19 cellular contexts compared by ENCODE assay signal in the genomic region with DNA sequence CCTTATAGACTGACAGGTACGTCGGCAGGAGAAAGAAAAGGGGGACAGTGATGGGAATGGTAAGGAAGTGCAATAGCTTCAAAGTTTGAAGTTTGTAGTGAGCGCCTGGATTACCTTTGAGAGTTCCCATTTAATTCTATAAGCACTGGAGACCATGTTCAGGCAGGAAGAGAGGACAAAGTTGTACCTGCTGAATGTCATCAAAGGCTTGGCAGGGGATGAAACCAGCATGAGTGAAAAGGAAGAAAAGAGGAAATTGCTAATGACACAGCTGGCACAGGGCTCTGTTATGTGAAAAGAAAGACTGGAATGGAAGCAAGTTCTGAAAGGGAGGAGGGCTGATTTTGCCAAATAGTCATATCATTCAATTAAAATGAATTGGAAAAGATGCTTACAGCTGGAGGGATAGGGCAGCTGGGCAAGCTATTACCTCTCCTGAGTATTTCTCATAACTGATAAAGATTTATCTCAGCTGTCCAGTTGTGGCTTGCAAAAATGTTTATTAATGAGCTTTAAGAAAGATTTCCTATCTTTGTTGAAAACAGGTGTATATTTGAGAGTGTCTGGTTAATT.
DNase-seq lines count a peak whose midpoint lies in the region; FAIRE-seq and TF ChIP-seq lines count a peak whose summit lies in the region.
"Had no signal": no experiment of that assay in that cellular context is flagged by ENCODE, and none has a peak within 500 bp of the region (broad histone marks: within the 10 kb centered on the region; RNA-seq: fewer than 3 reads in every experiment).

No MANE protein-coding gene starts in this region.

- no peak for FAIRE-seq in astrocyte (lab: Jason Lieb, UNC)
- FAIRE-seq: A549, GM12892 had no signal

- H3K36me3 Mint-ChIP-seq in astrocyte (ENCODE audit: low read depth, unreplicated experiment): no peaks in the 10 kb centered on the region
- H3K36me3 Mint-ChIP-seq: IgD-negative memory B cell had no signal

- no peak for TF ChIP-seq CTCF in AG10803 (conservative IDR thresholded peaks at IDR 0.05; ENCODE audit: low read length)
- TF ChIP-seq CTCF in astrocyte (IDR thresholded peaks at IDR 0.05; ENCODE audit: insufficient read depth, low read depth, low read length): no peak

- H3K9me3 ChIP-seq in HUES48 (ENCODE audit: control insufficient read depth, insufficient read depth, low read length) (no peaks in the 10 kb centered on the region), astrocyte (ENCODE audit: insufficient read depth, low read depth, low read length) (no peaks in the 10 kb centered on the region)
- H3K9me3 ChIP-seq: A549, SJSA1 had no signal

- H3K27ac ChIP-seq in HUES48 (ENCODE audit: low read depth, low read length) (peak overlapping the region; percentile 37), astrocyte (ENCODE audit: low read depth, low read length) (no peak overlapping the region)
- H3K27ac ChIP-seq: A549, C4-2B, PC-9 had no signal

- peak; percentile 41 for DNase-seq in AG10803 (ENCODE audit: low read depth)
- peak; percentile 18 for DNase-seq in astrocyte (ENCODE audit: low read depth)
- DNase-seq in iPS-NIHi11 (ENCODE audit: low spot score): peak; percentile 10
- no peak for DNase-seq in NCI-H2029 (lab: John Stamatoyannopoulos, UW)
- DNase-seq in midbrain (lab: John Stamatoyannopoulos, UW): no peak
- no peak for DNase-seq in hypothalamus (lab: John Stamatoyannopoulos, UW)
- DNase-seq: DMS 273 treated with DMSO at 0.1 percent for 48 hours, GF-D8, Kasumi-1, MM.1S, NCI-H1092 treated with DMSO at 0.1 percent for 48 hours, NCI-H1694 treated with DMSO at 0.1 percent for 48 hours, PC-9 had no signal

- H3K9me3 Mint-ChIP-seq in astrocyte (ENCODE audit: unreplicated experiment): no peaks in the 10 kb centered on the region
- H3K9me3 Mint-ChIP-seq: IgD-negative memory B cell had no signal

- H3K27ac Mint-ChIP-seq in astrocyte (ENCODE audit: unreplicated experiment): no peak overlapping the region
- H3K27ac Mint-ChIP-seq: IgD-negative memory B cell had no signal

- H3K9ac ChIP-seq in HUES48 (ENCODE audit: low read depth, low read length): no peak overlapping the region
- no peak overlapping the region for H3K9ac ChIP-seq in astrocyte (ENCODE audit: low read length)

- H3K36me3 ChIP-seq in HUES48 (ENCODE audit: control insufficient read depth, insufficient read depth, low read length): no peaks in the 10 kb centered on the region
- no peaks in the 10 kb centered on the region for H3K36me3 ChIP-seq in astrocyte (ENCODE audit: insufficient read depth, low read length)
- H3K36me3 ChIP-seq: SJSA1 had no signal

- H2AFZ ChIP-seq in astrocyte (ENCODE audit: low read depth, low read length): no peak overlapping the region
- H2AFZ ChIP-seq: PC-9 had no signal

- H3K4me2 ChIP-seq in astrocyte (ENCODE audit: low read length): no peak overlapping the region
- H3K4me2 ChIP-seq: A549, PC-9 had no signal

- peaks cover 12% of the 10 kb centered on the region for H3K4me1 Mint-ChIP-seq in astrocyte (ENCODE audit: low read depth, unreplicated experiment)
- H3K4me1 Mint-ChIP-seq: IgD-negative memory B cell had no signal

- no peaks in the 10 kb centered on the region for H3K79me2 ChIP-seq in astrocyte (ENCODE audit: insufficient read depth, low read length)

- H3K27me3 ChIP-seq in HUES48 (ENCODE audit: control insufficient read depth, insufficient read depth, low read length): no peaks in the 10 kb centered on the region
- H3K27me3 ChIP-seq in astrocyte (ENCODE audit: insufficient read depth, low read length): no peaks in the 10 kb centered on the region
- H3K27me3 ChIP-seq: SJSA1 had no signal

- no peaks in the 10 kb centered on the region for H3K27me3 Mint-ChIP-seq in astrocyte (ENCODE audit: low read depth, unreplicated experiment)

- peaks cover 23% of the 10 kb centered on the region for H3K4me1 ChIP-seq in HUES48 (ENCODE audit: control insufficient read depth, insufficient read depth, low read length)
- H3K4me1 ChIP-seq in astrocyte (ENCODE audit: insufficient read depth, low read length): peaks cover 5% of the 10 kb centered on the region
- H3K4me1 ChIP-seq: A549 had no signal

- H4K20me1 ChIP-seq in astrocyte (ENCODE audit: insufficient read depth, low read length): no peaks in the 10 kb centered on the region

- H3K4me3 Mint-ChIP-seq in astrocyte (ENCODE audit: unreplicated experiment): no peak overlapping the region
- H3K4me3 Mint-ChIP-seq: IgD-negative memory B cell had no signal

- H3K4me3 ChIP-seq in AG10803 (ENCODE audit: low read length) (no peak overlapping the region), HUES48 (ENCODE audit: low read depth, low read length) (no peak overlapping the region), astrocyte (ENCODE audit: insufficient read depth, low read depth, low read length) (no peak overlapping the region)
- H3K4me3 ChIP-seq: A549, PC-9, SJSA1 had no signal

Comparison
In these comparisons a context has a peak if more than half of its experiments do, and no peak if none do; other contexts are left out.
1. DNase-seq: peak in AG10803 (single experiment), astrocyte (single experiment) and iPS-NIHi11 (single experiment); none in NCI-H2029 (single experiment), midbrain (single experiment) and hypothalamus (0 of 51).